In the genomic region with DNA sequence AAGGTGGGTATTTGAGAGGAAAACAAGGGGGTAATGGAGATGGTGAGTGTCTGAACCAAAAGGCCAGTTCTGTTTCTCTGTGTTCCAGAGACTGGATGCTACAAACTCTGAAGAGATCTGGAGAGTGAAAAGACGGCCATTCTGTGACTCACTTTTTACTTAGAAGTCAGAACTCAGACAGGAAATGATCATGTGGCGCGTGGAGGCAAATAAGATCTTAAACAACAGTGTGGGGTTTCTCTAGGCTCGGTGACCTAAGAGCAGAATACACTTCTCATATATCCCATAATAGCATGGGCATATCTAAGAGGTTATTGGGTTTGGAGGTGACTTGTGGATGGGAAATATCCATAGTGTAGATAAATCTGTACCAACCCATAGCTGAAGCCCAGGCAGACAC, we compare ENCODE assay signal across 9 cellular contexts.
"Had no signal": no experiment of that assay in that cellular context is flagged by ENCODE, and none has a peak within 500 bp of the region (broad histone marks: within the 10 kb centered on the region; RNA-seq: fewer than 3 reads in every experiment).

No MANE protein-coding gene starts in this region.

- H3K27ac ChIP-seq: GM23248 had no signal

- H2AFZ ChIP-seq: GM23248 had no signal

- H3K36me3 ChIP-seq: HAP-1 had no signal

- H3K9me3 ChIP-seq: HAP-1 had no signal

- ATAC-seq: HCT116, HepG2, K562 had no signal

- H3K9ac ChIP-seq: GM23248 had no signal

- H3K4me1 ChIP-seq: HAP-1 had no signal

- DNase-seq: GM23248, GOT3, H7, HFFc6, KG1 had no signal

- H3K4me3 ChIP-seq: GM23248, HAP-1, K562 had no signal
